ENCODE assay signal across 26 cellular contexts in genomic region chr2:226187126-226187525, GRCh38.
DNase-seq lines count a peak whose midpoint lies in the region; ATAC-seq, FAIRE-seq and TF ChIP-seq lines count a peak whose summit lies in the region.
"Had no signal": no experiment of that assay in that cellular context is flagged by ENCODE, and none has a peak within 500 bp of the region (broad histone marks: within the 10 kb centered on the region; RNA-seq: fewer than 3 reads in every experiment).

No MANE protein-coding gene starts in this region.

- peak overlapping the region; percentile 14 for H3K4me3 Mint-ChIP-seq in HFFc6
- H3K4me3 Mint-ChIP-seq in astrocyte (ENCODE audit: unreplicated experiment), result no peak overlapping the region
- H3K4me3 Mint-ChIP-seq: activated CD4-positive, alpha-beta T cell treated with anti-CD3 and anti-CD28 coated beads, Interleukin-2, amount 10 ng/mL, durations not matched to agents 7 days and 5 days; activated CD8-positive, alpha-beta memory T cell treated with anti-CD3 and anti-CD28 coated beads, Interleukin-2, amount 10 ng/mL, durations not matched to agents 7 days and 5 days; activated naive CD4-positive, alpha-beta T cell treated with anti-CD3 and anti-CD28 coated beads, Interleukin-2, amount 10 ng/mL, durations not matched to agents 7 days and 5 days; B cell; natural killer cell; T-helper 17 cell; type B pancreatic cell had no signal

- H3K4me1 Mint-ChIP-seq in HFFc6 (ENCODE audit: low read depth) (peaks cover 78% of the 10 kb centered on the region), astrocyte (ENCODE audit: low read depth, unreplicated experiment) (peaks cover 23% of the 10 kb centered on the region)
- H3K4me1 Mint-ChIP-seq: activated CD4-positive, alpha-beta T cell treated with anti-CD3 and anti-CD28 coated beads, Interleukin-2, amount 10 ng/mL, durations not matched to agents 7 days and 5 days; activated CD8-positive, alpha-beta memory T cell treated with anti-CD3 and anti-CD28 coated beads, Interleukin-2, amount 10 ng/mL, durations not matched to agents 7 days and 5 days; activated naive CD4-positive, alpha-beta T cell treated with anti-CD3 and anti-CD28 coated beads, Interleukin-2, amount 10 ng/mL, durations not matched to agents 7 days and 5 days; B cell; natural killer cell; T-helper 17 cell had no signal

- H2AFZ ChIP-seq in astrocyte (ENCODE audit: low read depth, low read length), result no peak overlapping the region
- H2AFZ ChIP-seq: parathyroid adenoma had no signal

- H3K9ac ChIP-seq in astrocyte (ENCODE audit: low read length) (peak overlapping the region; percentile 32), subcutaneous abdominal adipose tissue (ENCODE audit: low read length in 5 of 5) (no peak overlapping the region)
- H3K9ac ChIP-seq: parathyroid adenoma had no signal

- H3K9me3 ChIP-seq in astrocyte (ENCODE audit: insufficient read depth, low read depth, low read length) (no peaks in the 10 kb centered on the region), subcutaneous abdominal adipose tissue (ENCODE audit: control insufficient read depth in 5 of 5, low read length in 5 of 5) (no peaks in the 10 kb centered on the region)
- H3K9me3 ChIP-seq: Peyer's patch had no signal

- H3K4me3 ChIP-seq in astrocyte (ENCODE audit: insufficient read depth, low read depth, low read length) (no peak overlapping the region), subcutaneous abdominal adipose tissue (ENCODE audit: low read depth in 1 of 5, low read length in 5 of 5) (no peak overlapping the region)
- H3K4me3 ChIP-seq: Peyer's patch had no signal

- H3K36me3 ChIP-seq in astrocyte (ENCODE audit: insufficient read depth, low read length) (no peaks in the 10 kb centered on the region), subcutaneous abdominal adipose tissue (ENCODE audit: control insufficient read depth in 5 of 5, insufficient read depth in 5 of 5, low read length in 5 of 5) (no peaks in the 10 kb centered on the region)
- H3K36me3 ChIP-seq: Peyer's patch had no signal

- H3K27ac ChIP-seq in astrocyte (ENCODE audit: low read depth, low read length), result peak overlapping the region; percentile 94
- peak overlapping the region; percentile 52 for H3K27ac ChIP-seq in subcutaneous abdominal adipose tissue (ENCODE audit: low read depth, low read length)
- H3K27ac ChIP-seq: parathyroid adenoma, Peyer's patch had no signal

- H3K27me3 ChIP-seq in astrocyte (ENCODE audit: insufficient read depth, low read length), result no peaks in the 10 kb centered on the region
- no peaks in the 10 kb centered on the region for H3K27me3 ChIP-seq in subcutaneous abdominal adipose tissue (ENCODE audit: control insufficient read depth in 5 of 5, insufficient read depth in 4 of 5, low read length in 5 of 5)
- H3K27me3 ChIP-seq: Peyer's patch had no signal

- no peaks in the 10 kb centered on the region for H4K20me1 ChIP-seq in astrocyte (ENCODE audit: insufficient read depth, low read length)

- H3K4me2 ChIP-seq in astrocyte (ENCODE audit: low read length), result no peak overlapping the region

- H3K36me3 Mint-ChIP-seq in HFFc6 (ENCODE audit: low read depth), result peaks cover 21% of the 10 kb centered on the region
- no peaks in the 10 kb centered on the region for H3K36me3 Mint-ChIP-seq in astrocyte (ENCODE audit: low read depth, unreplicated experiment)
- H3K36me3 Mint-ChIP-seq: activated CD8-positive, alpha-beta memory T cell treated with anti-CD3 and anti-CD28 coated beads, Interleukin-2, amount 10 ng/mL, durations not matched to agents 7 days and 5 days; activated naive CD4-positive, alpha-beta T cell treated with anti-CD3 and anti-CD28 coated beads, Interleukin-2, amount 10 ng/mL, durations not matched to agents 7 days and 5 days; natural killer cell; type B pancreatic cell had no signal

- FAIRE-seq in astrocyte (lab: Jason Lieb, UNC), result no peak
- FAIRE-seq: endothelial cell of umbilical vein had no signal

- H3K27ac Mint-ChIP-seq in HFFc6 (peak overlapping the region; percentile 82), astrocyte (ENCODE audit: unreplicated experiment) (no peak overlapping the region)
- H3K27ac Mint-ChIP-seq: activated CD4-positive, alpha-beta T cell treated with anti-CD3 and anti-CD28 coated beads, Interleukin-2, amount 10 ng/mL, durations not matched to agents 7 days and 5 days; activated CD8-positive, alpha-beta memory T cell treated with anti-CD3 and anti-CD28 coated beads, Interleukin-2, amount 10 ng/mL, durations not matched to agents 7 days and 5 days; activated naive CD4-positive, alpha-beta T cell treated with anti-CD3 and anti-CD28 coated beads, Interleukin-2, amount 10 ng/mL, durations not matched to agents 7 days and 5 days; B cell; natural killer cell; T-helper 17 cell; type B pancreatic cell had no signal

- H3K27me3 Mint-ChIP-seq in HFFc6 (ENCODE audit: insufficient read depth), result no peaks in the 10 kb centered on the region; the same call in 1 of the 2 replicates
- no peaks in the 10 kb centered on the region for H3K27me3 Mint-ChIP-seq in astrocyte (ENCODE audit: low read depth, unreplicated experiment)
- H3K27me3 Mint-ChIP-seq: activated CD8-positive, alpha-beta memory T cell treated with anti-CD3 and anti-CD28 coated beads, Interleukin-2, amount 10 ng/mL, durations not matched to agents 7 days and 5 days; activated naive CD4-positive, alpha-beta T cell treated with anti-CD3 and anti-CD28 coated beads, Interleukin-2, amount 10 ng/mL, durations not matched to agents 7 days and 5 days; type B pancreatic cell had no signal

- H3K9me3 Mint-ChIP-seq in HFFc6 (peaks cover 12% of the 10 kb centered on the region), astrocyte (ENCODE audit: unreplicated experiment) (peaks cover 2% of the 10 kb centered on the region)
- H3K9me3 Mint-ChIP-seq: activated CD4-positive, alpha-beta T cell treated with anti-CD3 and anti-CD28 coated beads, Interleukin-2, amount 10 ng/mL, durations not matched to agents 7 days and 5 days; activated naive CD4-positive, alpha-beta T cell treated with anti-CD3 and anti-CD28 coated beads, Interleukin-2, amount 10 ng/mL, durations not matched to agents 7 days and 5 days had no signal

- ATAC-seq in HG03457 (IDR thresholded peaks at IDR 0.05; ENCODE audit: unreplicated experiment) (no peak), GM18868 (IDR thresholded peaks at IDR 0.05; ENCODE audit: unreplicated experiment) (no peak), GM21723 (IDR thresholded peaks at IDR 0.05; ENCODE audit: unreplicated experiment) (no peak), GM18502 (IDR thresholded peaks at IDR 0.05; ENCODE audit: poor library complexity, unreplicated experiment) (no peak)
- ATAC-seq: activated CD8-positive, alpha-beta memory T cell treated with anti-CD3 and anti-CD28 coated beads, Interleukin-2, amount 10 ng/mL, durations not matched to agents 7 days and 5 days; natural killer cell; T-helper 17 cell had no signal

- H3K4me1 ChIP-seq in astrocyte (ENCODE audit: insufficient read depth, low read length), result peaks cover 27% of the 10 kb centered on the region
- peaks cover 0 to 48% (median 27%) of the 10 kb centered on the region in 5 donors for H3K4me1 ChIP-seq in subcutaneous abdominal adipose tissue (ENCODE audit: control insufficient read depth in 5 of 5, insufficient read depth in 5 of 5, low read length in 5 of 5)
- H3K4me1 ChIP-seq: parathyroid adenoma, Peyer's patch had no signal

- DNase-seq in HFFc6 (no peak), astrocyte (ENCODE audit: low read depth) (peak; percentile 55), iris pigment epithelial cell (ENCODE audit: low read depth) (peak; percentile 17)
- DNase-seq: activated CD4-positive, alpha-beta T cell treated with anti-CD3 and anti-CD28 coated beads, Interleukin-2, amount 10 ng/mL, durations not matched to agents 7 days and 5 days; activated CD8-positive, alpha-beta memory T cell treated with anti-CD3 and anti-CD28 coated beads, Interleukin-2, amount 10 ng/mL, durations not matched to agents 7 days and 5 days; activated naive CD4-positive, alpha-beta T cell treated with anti-CD3 and anti-CD28 coated beads, Interleukin-2, amount 10 ng/mL, durations not matched to agents 7 days and 5 days; amygdala; central memory CD4-positive, alpha-beta T cell; dermis blood vessel endothelial cell; GDM1; Kasumi-1; natural killer cell; NCI-H1048; NCI-H187; NCI-H526 treated with DMSO at 0.1 percent for 48 hours; Peyer's patch; T-helper 17 cell had no signal

- no peaks in the 10 kb centered on the region for H3K79me2 ChIP-seq in astrocyte (ENCODE audit: insufficient read depth, low read length)
- H3K79me2 ChIP-seq: parathyroid adenoma had no signal

- no peak for TF ChIP-seq CTCF in HFFc6 (IDR thresholded peaks at IDR 0.05)
- no peak for TF ChIP-seq CTCF in astrocyte (IDR thresholded peaks at IDR 0.05; ENCODE audit: insufficient read depth, low read depth, low read length)
